In genomic region chr9:68981825-68982224, GRCh38 we compare ENCODE assay signal across 1 cellular context.
TF ChIP-seq lines count a peak whose summit lies in the region.

No MANE protein-coding gene starts in this region.

TF ChIP-seq in GM12878, 131 proteins besides CTCF, POLR2A, EP300 and RAD21 (continued from another document):
- TF ChIP-seq NKRF (conservative IDR thresholded peaks at IDR 0.05) (no peak), GATAD2B (conservative IDR thresholded peaks at IDR 0.05; ENCODE audit: low read depth) (no peak), ZBED1 (IDR thresholded peaks at IDR 0.05; ENCODE audit: borderline replicate concordance) (no peak), FOS (IDR thresholded peaks at IDR 0.05; ENCODE audit: borderline replicate concordance, extremely low read depth, insufficient read length) (no peak), YBX1 (IDR thresholded peaks at IDR 0.05) (no peak), PAX8 (IDR thresholded peaks at IDR 0.05) (no peak), REST (IDR thresholded peaks at IDR 0.05; ENCODE audit: low read depth, low read length) (no peak), EED (IDR thresholded peaks at IDR 0.05; ENCODE audit: low read depth) (peak; percentile 63), MEF2A (IDR thresholded peaks at IDR 0.05; ENCODE audit: insufficient read depth, low read depth, low read length) (peak; percentile 33; the same call in 1 of the 2 replicates), ZBTB11 (CRISPR knock-in tag; IDR thresholded peaks at IDR 0.05) (no peak), IKZF2 (IDR thresholded peaks at IDR 0.05) (peak; percentile 92 to 93), MTA3 (IDR thresholded peaks at IDR 0.05; ENCODE audit: borderline replicate concordance, low read length) (0 out of 2 replicates have a peak, but pooled peaks have one; percentile 17), NFYA (IDR thresholded peaks at IDR 0.05; ENCODE audit: borderline replicate concordance, low read depth, low read length) (no peak), TCF3 (IDR thresholded peaks at IDR 0.05; ENCODE audit: borderline replicate concordance, insufficient read depth, low read depth, low read length) (no peak), ZBTB4 (CRISPR knock-in tag; IDR thresholded peaks at IDR 0.05) (no peak), KAT2A (conservative IDR thresholded peaks at IDR 0.05; ENCODE audit: control insufficient read depth, low read depth, low read length) (no peak), IKZF1 (conservative IDR thresholded peaks at IDR 0.05) (peak; percentile 87), MTA2 (IDR thresholded peaks at IDR 0.05; ENCODE audit: low read depth) (peak; percentile 95), IRF4 (IDR thresholded peaks at IDR 0.05; ENCODE audit: low read depth, low read length) (no peak), ZNF592 (IDR thresholded peaks at IDR 0.05) (no peak), WRNIP1 (IDR thresholded peaks at IDR 0.05; ENCODE audit: borderline replicate concordance, low read depth, low read length) (no peak), NBN (IDR thresholded peaks at IDR 0.05) (no peak), ZNF274 (IDR thresholded peaks at IDR 0.05; ENCODE audit: insufficient read depth, insufficient read length) (no peak), JUNB (IDR thresholded peaks at IDR 0.05) (no peak), DPF2 (IDR thresholded peaks at IDR 0.05) (0 out of 2 replicates have a peak, but pooled peaks have one; percentile 57), NR2C1 (IDR thresholded peaks at IDR 0.05) (no peak), ASH2L (IDR thresholded peaks at IDR 0.05; ENCODE audit: borderline replicate concordance, low read depth) (no peak), SMAD1 (IDR thresholded peaks at IDR 0.05; ENCODE audit: low read depth, partially characterized antibody) (no peak), KDM1A (IDR thresholded peaks at IDR 0.05; ENCODE audit: borderline replicate concordance) (no peak), ZNF217 (IDR thresholded peaks at IDR 0.05) (peak; percentile 20; the same call in 1 of the 2 replicates), KLF5 (IDR thresholded peaks at IDR 0.05; ENCODE audit: partially characterized antibody) (no peak), ZNF687 (IDR thresholded peaks at IDR 0.05) (no peak), CHD2 (IDR thresholded peaks at IDR 0.05; ENCODE audit: borderline replicate concordance, low read depth, low read length) (peak; percentile 42; the same call in 1 of the 2 replicates)
- TF ChIP-seq, protein P1, sequence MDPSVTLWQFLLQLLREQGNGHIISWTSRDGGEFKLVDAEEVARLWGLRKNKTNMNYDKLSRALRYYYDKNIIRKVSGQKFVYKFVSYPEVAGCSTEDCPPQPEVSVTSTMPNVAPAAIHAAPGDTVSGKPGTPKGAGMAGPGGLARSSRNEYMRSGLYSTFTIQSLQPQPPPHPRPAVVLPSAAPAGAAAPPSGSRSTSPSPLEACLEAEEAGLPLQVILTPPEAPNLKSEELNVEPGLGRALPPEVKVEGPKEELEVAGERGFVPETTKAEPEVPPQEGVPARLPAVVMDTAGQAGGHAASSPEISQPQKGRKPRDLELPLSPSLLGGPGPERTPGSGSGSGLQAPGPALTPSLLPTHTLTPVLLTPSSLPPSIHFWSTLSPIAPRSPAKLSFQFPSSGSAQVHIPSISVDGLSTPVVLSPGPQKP (IDR thresholded peaks at IDR 0.05; ENCODE audit: low read depth, low read length), result no peak
- TF ChIP-seq, protein P2, sequence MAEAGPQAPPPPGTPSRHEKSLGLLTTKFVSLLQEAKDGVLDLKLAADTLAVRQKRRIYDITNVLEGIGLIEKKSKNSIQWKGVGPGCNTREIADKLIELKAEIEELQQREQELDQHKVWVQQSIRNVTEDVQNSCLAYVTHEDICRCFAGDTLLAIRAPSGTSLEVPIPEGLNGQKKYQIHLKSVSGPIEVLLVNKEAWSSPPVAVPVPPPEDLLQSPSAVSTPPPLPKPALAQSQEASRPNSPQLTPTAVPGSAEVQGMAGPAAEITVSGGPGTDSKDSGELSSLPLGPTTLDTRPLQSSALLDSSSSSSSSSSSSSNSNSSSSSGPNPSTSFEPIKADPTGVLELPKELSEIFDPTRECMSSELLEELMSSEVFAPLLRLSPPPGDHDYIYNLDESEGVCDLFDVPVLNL (IDR thresholded peaks at IDR 0.05; ENCODE audit: low read depth, low read length), result no peak
TF ChIP-seq in GM12878: peak in this region for 24.
